1 cellular context compared by ENCODE assay signal in the genomic region with DNA sequence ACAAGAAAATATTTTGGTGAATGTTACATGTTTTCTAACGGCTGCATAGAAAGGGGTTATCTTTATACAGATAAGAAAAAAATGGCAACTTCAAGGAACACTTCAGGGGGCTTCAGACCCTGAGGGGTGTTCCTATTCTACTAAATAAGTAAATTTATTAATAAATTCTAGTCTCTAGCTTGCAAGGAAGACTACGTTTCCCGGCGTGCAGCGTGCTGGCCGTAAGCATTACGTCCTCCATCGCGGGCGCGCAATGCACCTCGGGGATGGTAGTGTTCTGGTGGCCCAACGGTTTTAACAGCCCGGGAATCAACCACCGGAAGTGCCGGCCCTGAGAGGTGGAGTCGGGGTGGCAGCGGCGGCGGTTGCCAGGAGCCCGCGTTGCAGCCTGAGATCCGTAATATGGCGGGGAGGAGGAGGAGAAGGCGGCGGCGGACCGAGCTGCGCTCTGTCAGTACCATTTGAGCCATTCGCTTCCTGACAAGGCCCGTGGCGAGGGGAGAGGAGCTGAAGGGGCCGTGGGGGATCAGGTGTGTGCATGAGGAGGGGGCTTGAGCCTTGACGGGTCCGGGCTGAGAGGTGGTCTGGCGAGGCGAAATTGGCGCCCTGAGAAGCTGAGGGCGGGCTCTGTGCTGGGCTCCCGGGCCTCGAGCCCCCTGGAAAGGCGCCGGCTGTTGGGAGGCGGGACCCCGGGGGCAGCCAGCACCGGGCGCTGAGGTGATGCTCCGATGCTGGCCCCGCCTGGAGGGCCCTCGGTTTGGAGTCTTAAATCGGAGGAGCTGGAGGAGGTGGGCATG.
TF ChIP-seq lines count a peak whose summit lies in the region.

A gene with protein sequence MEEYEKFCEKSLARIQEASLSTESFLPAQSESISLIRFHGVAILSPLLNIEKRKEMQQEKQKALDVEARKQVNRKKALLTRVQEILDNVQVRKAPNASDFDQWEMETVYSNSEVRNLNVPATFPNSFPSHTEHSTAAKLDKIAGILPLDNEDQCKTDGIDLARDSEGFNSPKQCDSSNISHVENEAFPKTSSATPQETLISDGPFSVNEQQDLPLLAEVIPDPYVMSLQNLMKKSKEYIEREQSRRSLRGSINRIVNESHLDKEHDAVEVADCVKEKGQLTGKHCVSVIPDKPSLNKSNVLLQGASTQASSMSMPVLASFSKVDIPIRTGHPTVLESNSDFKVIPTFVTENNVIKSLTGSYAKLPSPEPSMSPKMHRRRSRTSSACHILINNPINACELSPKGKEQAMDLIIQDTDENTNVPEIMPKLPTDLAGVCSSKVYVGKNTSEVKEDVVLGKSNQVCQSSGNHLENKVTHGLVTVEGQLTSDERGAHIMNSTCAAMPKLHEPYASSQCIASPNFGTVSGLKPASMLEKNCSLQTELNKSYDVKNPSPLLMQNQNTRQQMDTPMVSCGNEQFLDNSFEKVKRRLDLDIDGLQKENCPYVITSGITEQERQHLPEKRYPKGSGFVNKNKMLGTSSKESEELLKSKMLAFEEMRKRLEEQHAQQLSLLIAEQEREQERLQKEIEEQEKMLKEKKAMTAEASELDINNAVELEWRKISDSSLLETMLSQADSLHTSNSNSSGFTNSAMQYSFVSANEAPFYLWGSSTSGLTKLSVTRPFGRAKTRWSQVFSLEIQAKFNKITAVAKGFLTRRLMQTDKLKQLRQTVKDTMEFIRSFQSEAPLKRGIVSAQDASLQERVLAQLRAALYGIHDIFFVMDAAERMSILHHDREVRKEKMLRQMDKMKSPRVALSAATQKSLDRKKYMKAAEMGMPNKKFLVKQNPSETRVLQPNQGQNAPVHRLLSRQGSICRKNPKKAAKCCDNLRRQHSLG (plus strand): TSS at position 384 of the 797 bp plus-strand sequence. CDS start 3,940 bp downstream, outside the sequence.

TF ChIP-seq in K562, 482 proteins besides CTCF, POLR2A, EP300 and RAD21 (continued from another document and continues in another):
- TF ChIP-seq, protein P1, sequence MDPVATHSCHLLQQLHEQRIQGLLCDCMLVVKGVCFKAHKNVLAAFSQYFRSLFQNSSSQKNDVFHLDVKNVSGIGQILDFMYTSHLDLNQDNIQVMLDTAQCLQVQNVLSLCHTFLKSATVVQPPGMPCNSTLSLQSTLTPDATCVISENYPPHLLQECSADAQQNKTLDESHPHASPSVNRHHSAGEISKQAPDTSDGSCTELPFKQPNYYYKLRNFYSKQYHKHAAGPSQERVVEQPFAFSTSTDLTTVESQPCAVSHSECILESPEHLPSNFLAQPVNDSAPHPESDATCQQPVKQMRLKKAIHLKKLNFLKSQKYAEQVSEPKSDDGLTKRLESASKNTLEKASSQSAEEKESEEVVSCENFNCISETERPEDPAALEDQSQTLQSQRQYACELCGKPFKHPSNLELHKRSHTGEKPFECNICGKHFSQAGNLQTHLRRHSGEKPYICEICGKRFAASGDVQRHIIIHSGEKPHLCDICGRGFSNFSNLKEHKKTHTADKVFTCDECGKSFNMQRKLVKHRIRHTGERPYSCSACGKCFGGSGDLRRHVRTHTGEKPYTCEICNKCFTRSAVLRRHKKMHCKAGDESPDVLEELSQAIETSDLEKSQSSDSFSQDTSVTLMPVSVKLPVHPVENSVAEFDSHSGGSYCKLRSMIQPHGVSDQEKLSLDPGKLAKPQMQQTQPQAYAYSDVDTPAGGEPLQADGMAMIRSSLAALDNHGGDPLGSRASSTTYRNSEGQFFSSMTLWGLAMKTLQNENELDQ (CRISPR knock-in tag; IDR thresholded peaks at IDR 0.05; ENCODE audit: borderline replicate concordance) = no peak
- TF ChIP-seq ARID2 (IDR thresholded peaks at IDR 0.05) (no peak), ZNF764 (CRISPR knock-in tag; IDR thresholded peaks at IDR 0.05; ENCODE audit: low read depth) (no peak), BRD9 (IDR thresholded peaks at IDR 0.05; ENCODE audit: low read depth, partially characterized antibody) (no peak), TEAD2 (tag; IDR thresholded peaks at IDR 0.05) (no peak), LEF1 (IDR thresholded peaks at IDR 0.05) (no peak), HDAC2 (IDR thresholded peaks at IDR 0.05) (0 out of 2 replicates have a peak, but pooled peaks have one; percentile 20), HNRNPL (IDR thresholded peaks at IDR 0.05; ENCODE audit: low read depth, low read length) (no peak), ARHGAP35 (IDR thresholded peaks at IDR 0.05; ENCODE audit: partially characterized antibody) (no peak), NR1H2 (CRISPR knock-in tag; IDR thresholded peaks at IDR 0.05) (no peak), NFYB (IDR thresholded peaks at IDR 0.05; ENCODE audit: extremely low read depth, insufficient read length) (no peak), TAF15 (IDR thresholded peaks at IDR 0.05; ENCODE audit: low read depth, low read length) (no peak), ZNF41 (CRISPR knock-in tag; conservative IDR thresholded peaks at IDR 0.05) (no peak), TBL1XR1 (IDR thresholded peaks at IDR 0.05; ENCODE audit: low read length in 2 of 2) (peak in 1 of 2 experiments; percentile 72; a peak in 2 of 4 replicates), ZNF707 (CRISPR knock-in tag; conservative IDR thresholded peaks at IDR 0.05) (no peak), NUFIP1 (IDR thresholded peaks at IDR 0.05; ENCODE audit: partially characterized antibody) (no peak), ZBTB7A (IDR thresholded peaks at IDR 0.05; ENCODE audit: borderline replicate concordance, control insufficient read depth, low read depth, low read length) (peak; percentile 51; the same call in 1 of the 2 replicates), KLF13 (tag; IDR thresholded peaks at IDR 0.05; ENCODE audit: borderline replicate concordance, low read depth) (no peak), JUND (IDR thresholded peaks at IDR 0.05; ENCODE audit: borderline replicate concordance, low read depth, low read length) (peak; percentile 78), JUND (tag; IDR thresholded peaks at IDR 0.05; ENCODE audit: borderline replicate concordance, low read depth, low read length) (peak; percentile 54; the same call in 1 of the 3 replicates), ELF2 (CRISPR knock-in tag; IDR thresholded peaks at IDR 0.05) (no peak), ZNF76 (CRISPR knock-in tag; IDR thresholded peaks at IDR 0.05; ENCODE audit: borderline replicate concordance) (no peak), BHLHE40 (IDR thresholded peaks at IDR 0.05; ENCODE audit: low read length) (0 out of 2 replicates have a peak, but pooled peaks have one; percentile 19), ZFP36 (IDR thresholded peaks at IDR 0.05; ENCODE audit: low read depth, low read length, partially characterized antibody) (no peak), SOX6 (IDR thresholded peaks at IDR 0.05) (no peak), EGR1 (conservative IDR thresholded peaks at IDR 0.05) (no peak)
- TF ChIP-seq, protein P2, sequence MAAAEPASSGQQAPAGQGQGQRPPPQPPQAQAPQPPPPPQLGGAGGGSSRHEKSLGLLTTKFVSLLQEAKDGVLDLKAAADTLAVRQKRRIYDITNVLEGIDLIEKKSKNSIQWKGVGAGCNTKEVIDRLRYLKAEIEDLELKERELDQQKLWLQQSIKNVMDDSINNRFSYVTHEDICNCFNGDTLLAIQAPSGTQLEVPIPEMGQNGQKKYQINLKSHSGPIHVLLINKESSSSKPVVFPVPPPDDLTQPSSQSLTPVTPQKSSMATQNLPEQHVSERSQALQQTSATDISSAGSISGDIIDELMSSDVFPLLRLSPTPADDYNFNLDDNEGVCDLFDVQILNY (CRISPR knock-in tag; IDR thresholded peaks at IDR 0.05) = no peak
- TF ChIP-seq, protein P3, sequence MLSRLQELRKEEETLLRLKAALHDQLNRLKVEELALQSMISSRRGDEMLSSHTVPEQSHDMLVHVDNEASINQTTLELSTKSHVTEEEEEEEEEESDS (CRISPR knock-in tag; IDR thresholded peaks at IDR 0.05) = no peak
- TF ChIP-seq, protein P4, sequence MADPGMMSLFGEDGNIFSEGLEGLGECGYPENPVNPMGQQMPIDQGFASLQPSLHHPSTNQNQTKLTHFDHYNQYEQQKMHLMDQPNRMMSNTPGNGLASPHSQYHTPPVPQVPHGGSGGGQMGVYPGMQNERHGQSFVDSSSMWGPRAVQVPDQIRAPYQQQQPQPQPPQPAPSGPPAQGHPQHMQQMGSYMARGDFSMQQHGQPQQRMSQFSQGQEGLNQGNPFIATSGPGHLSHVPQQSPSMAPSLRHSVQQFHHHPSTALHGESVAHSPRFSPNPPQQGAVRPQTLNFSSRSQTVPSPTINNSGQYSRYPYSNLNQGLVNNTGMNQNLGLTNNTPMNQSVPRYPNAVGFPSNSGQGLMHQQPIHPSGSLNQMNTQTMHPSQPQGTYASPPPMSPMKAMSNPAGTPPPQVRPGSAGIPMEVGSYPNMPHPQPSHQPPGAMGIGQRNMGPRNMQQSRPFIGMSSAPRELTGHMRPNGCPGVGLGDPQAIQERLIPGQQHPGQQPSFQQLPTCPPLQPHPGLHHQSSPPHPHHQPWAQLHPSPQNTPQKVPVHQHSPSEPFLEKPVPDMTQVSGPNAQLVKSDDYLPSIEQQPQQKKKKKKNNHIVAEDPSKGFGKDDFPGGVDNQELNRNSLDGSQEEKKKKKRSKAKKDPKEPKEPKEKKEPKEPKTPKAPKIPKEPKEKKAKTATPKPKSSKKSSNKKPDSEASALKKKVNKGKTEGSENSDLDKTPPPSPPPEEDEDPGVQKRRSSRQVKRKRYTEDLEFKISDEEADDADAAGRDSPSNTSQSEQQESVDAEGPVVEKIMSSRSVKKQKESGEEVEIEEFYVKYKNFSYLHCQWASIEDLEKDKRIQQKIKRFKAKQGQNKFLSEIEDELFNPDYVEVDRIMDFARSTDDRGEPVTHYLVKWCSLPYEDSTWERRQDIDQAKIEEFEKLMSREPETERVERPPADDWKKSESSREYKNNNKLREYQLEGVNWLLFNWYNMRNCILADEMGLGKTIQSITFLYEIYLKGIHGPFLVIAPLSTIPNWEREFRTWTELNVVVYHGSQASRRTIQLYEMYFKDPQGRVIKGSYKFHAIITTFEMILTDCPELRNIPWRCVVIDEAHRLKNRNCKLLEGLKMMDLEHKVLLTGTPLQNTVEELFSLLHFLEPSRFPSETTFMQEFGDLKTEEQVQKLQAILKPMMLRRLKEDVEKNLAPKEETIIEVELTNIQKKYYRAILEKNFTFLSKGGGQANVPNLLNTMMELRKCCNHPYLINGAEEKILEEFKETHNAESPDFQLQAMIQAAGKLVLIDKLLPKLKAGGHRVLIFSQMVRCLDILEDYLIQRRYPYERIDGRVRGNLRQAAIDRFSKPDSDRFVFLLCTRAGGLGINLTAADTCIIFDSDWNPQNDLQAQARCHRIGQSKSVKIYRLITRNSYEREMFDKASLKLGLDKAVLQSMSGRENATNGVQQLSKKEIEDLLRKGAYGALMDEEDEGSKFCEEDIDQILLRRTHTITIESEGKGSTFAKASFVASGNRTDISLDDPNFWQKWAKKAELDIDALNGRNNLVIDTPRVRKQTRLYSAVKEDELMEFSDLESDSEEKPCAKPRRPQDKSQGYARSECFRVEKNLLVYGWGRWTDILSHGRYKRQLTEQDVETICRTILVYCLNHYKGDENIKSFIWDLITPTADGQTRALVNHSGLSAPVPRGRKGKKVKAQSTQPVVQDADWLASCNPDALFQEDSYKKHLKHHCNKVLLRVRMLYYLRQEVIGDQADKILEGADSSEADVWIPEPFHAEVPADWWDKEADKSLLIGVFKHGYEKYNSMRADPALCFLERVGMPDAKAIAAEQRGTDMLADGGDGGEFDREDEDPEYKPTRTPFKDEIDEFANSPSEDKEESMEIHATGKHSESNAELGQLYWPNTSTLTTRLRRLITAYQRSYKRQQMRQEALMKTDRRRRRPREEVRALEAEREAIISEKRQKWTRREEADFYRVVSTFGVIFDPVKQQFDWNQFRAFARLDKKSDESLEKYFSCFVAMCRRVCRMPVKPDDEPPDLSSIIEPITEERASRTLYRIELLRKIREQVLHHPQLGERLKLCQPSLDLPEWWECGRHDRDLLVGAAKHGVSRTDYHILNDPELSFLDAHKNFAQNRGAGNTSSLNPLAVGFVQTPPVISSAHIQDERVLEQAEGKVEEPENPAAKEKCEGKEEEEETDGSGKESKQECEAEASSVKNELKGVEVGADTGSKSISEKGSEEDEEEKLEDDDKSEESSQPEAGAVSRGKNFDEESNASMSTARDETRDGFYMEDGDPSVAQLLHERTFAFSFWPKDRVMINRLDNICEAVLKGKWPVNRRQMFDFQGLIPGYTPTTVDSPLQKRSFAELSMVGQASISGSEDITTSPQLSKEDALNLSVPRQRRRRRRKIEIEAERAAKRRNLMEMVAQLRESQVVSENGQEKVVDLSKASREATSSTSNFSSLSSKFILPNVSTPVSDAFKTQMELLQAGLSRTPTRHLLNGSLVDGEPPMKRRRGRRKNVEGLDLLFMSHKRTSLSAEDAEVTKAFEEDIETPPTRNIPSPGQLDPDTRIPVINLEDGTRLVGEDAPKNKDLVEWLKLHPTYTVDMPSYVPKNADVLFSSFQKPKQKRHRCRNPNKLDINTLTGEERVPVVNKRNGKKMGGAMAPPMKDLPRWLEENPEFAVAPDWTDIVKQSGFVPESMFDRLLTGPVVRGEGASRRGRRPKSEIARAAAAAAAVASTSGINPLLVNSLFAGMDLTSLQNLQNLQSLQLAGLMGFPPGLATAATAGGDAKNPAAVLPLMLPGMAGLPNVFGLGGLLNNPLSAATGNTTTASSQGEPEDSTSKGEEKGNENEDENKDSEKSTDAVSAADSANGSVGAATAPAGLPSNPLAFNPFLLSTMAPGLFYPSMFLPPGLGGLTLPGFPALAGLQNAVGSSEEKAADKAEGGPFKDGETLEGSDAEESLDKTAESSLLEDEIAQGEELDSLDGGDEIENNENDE (IDR thresholded peaks at IDR 0.05; ENCODE audit: low read depth, low read length) = no peak
- TF ChIP-seq, protein P5, sequence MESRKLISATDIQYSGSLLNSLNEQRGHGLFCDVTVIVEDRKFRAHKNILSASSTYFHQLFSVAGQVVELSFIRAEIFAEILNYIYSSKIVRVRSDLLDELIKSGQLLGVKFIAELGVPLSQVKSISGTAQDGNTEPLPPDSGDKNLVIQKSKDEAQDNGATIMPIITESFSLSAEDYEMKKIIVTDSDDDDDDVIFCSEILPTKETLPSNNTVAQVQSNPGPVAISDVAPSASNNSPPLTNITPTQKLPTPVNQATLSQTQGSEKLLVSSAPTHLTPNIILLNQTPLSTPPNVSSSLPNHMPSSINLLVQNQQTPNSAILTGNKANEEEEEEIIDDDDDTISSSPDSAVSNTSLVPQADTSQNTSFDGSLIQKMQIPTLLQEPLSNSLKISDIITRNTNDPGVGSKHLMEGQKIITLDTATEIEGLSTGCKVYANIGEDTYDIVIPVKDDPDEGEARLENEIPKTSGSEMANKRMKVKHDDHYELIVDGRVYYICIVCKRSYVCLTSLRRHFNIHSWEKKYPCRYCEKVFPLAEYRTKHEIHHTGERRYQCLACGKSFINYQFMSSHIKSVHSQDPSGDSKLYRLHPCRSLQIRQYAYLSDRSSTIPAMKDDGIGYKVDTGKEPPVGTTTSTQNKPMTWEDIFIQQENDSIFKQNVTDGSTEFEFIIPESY (CRISPR knock-in tag; IDR thresholded peaks at IDR 0.05) = 0 out of 2 replicates have a peak, but pooled peaks have one; percentile 17
- TF ChIP-seq, protein P6, sequence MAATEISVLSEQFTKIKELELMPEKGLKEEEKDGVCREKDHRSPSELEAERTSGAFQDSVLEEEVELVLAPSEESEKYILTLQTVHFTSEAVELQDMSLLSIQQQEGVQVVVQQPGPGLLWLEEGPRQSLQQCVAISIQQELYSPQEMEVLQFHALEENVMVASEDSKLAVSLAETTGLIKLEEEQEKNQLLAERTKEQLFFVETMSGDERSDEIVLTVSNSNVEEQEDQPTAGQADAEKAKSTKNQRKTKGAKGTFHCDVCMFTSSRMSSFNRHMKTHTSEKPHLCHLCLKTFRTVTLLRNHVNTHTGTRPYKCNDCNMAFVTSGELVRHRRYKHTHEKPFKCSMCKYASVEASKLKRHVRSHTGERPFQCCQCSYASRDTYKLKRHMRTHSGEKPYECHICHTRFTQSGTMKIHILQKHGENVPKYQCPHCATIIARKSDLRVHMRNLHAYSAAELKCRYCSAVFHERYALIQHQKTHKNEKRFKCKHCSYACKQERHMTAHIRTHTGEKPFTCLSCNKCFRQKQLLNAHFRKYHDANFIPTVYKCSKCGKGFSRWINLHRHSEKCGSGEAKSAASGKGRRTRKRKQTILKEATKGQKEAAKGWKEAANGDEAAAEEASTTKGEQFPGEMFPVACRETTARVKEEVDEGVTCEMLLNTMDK (IDR thresholded peaks at IDR 0.05; ENCODE audit: borderline replicate concordance, insufficient read depth, low read depth, low read length, poor library complexity, severe bottlenecking) = no peak
